In the genomic region with DNA sequence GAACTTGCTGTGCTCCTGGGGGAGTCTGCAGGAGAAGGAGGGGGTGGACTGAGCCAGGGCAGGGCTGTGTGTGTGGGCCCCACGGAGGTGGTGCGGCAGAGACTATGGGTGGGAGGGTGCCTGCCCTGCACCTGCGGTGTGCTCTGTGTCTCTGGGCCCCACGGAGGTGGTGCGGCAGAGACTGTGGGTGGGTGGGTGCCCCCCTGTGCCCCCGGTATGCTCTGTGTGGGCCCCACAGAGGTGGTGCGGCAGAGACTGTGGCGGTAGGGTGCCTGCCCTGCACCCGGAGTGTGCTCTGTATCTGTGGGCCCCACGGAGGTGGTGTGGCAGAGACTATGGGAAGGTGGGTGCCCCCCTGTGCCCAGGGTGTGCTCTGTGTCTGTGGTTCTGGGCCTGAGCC, we compare ENCODE assay signal across 13 cellular contexts.
DNase-seq lines count a peak whose midpoint lies in the region; ATAC-seq, FAIRE-seq and TF ChIP-seq lines count a peak whose summit lies in the region.
"Had no signal": no experiment of that assay in that cellular context is flagged by ENCODE, and none has a peak within 500 bp of the region (broad histone marks: within the 10 kb centered on the region; RNA-seq: fewer than 3 reads in every experiment).

No MANE protein-coding gene starts in this region.

- TF ChIP-seq CTCF in VCaP (conservative IDR thresholded peaks at IDR 0.05) (no peak), neural crest cell (conservative IDR thresholded peaks at IDR 0.05) (no peak), D721Med (IDR thresholded peaks at IDR 0.05; ENCODE audit: insufficient read depth, missing control alignments) (no peak)

- peak; percentile 35 for ATAC-seq in central memory CD8-positive, alpha-beta T cell (replicated peaks; ENCODE audit: extremely low read depth, poor library complexity, severe bottlenecking)
- ATAC-seq in left colon = no peak
- ATAC-seq: esophagus mucosa had no signal

- peak in 2 of 5 donors; percentile 17 to 25 for DNase-seq in CD8-positive, alpha-beta memory T cell
- DNase-seq in central memory CD8-positive, alpha-beta T cell (ENCODE audit: low spot score in 2 of 2) = no peak
- no peak for DNase-seq in neural crest cell (ENCODE audit: low read depth, low spot score)
- no peak for DNase-seq in HEK293T (ENCODE audit: extremely low spot score)
- DNase-seq in left colon = no peak
- no peak for DNase-seq in NCI-H774 (lab: John Stamatoyannopoulos, UW)
- no peak for DNase-seq in D721Med (ENCODE audit: insufficient read length, low spot score)
- DNase-seq: brain microvascular endothelial cell; NCI-H2081 treated with DMSO at 0.1 percent for 48 hours; stimulated activated CD4-positive, alpha-beta T cell treated with anti-CD3 and anti-CD28 coated beads, Interleukin-4, amount 100 ng/mL, for 24 hours had no signal

- POLR2A ChIA-PET in CD8-positive, alpha-beta memory T cell (lab: Charles Lee) = no interaction called here
- POLR2A ChIA-PET in HEK293T (lab: Yijun Ruan, JAX) = no interaction called here

- no peak for FAIRE-seq in D721Med (lab: Jason Lieb, UNC)

- no peaks in the 10 kb centered on the region for H3K27me3 ChIP-seq in CD8-positive, alpha-beta memory T cell (ENCODE audit: insufficient read depth, low read length, poor library complexity, severe bottlenecking)
- H3K27me3 ChIP-seq: brain microvascular endothelial cell had no signal

- H3K4me3 ChIP-seq in CD8-positive, alpha-beta memory T cell (ENCODE audit: low read length) = no peak overlapping the region

- H3K36me3 Mint-ChIP-seq in CD8-positive, alpha-beta memory T cell = peaks cover 24 to 69% (median 59%) of the 10 kb centered on the region in 3 donors
- peaks cover 45% of the 10 kb centered on the region for H3K36me3 Mint-ChIP-seq in central memory CD8-positive, alpha-beta T cell (ENCODE audit: insufficient read depth)
- peaks cover 51% of the 10 kb centered on the region for H3K36me3 Mint-ChIP-seq in neural crest cell (ENCODE audit: low read depth)

- peaks cover 50 to 65% (median 57%) of the 10 kb centered on the region in 3 donors for H3K4me1 Mint-ChIP-seq in CD8-positive, alpha-beta memory T cell
- H3K4me1 Mint-ChIP-seq in central memory CD8-positive, alpha-beta T cell = peaks cover 61% of the 10 kb centered on the region
- H3K4me1 Mint-ChIP-seq in neural crest cell = peaks cover 10% of the 10 kb centered on the region

- CTCF ChIA-PET in CD8-positive, alpha-beta memory T cell (lab: Charles Lee) = no interaction called here
- CTCF ChIA-PET in HEK293T (lab: Yijun Ruan, JAX) = no interaction called here

- H3K27me3 Mint-ChIP-seq in CD8-positive, alpha-beta memory T cell = peaks cover 0 to 8% of the 10 kb centered on the region in 2 donors
- no peaks in the 10 kb centered on the region for H3K27me3 Mint-ChIP-seq in central memory CD8-positive, alpha-beta T cell
- H3K27me3 Mint-ChIP-seq in neural crest cell (ENCODE audit: low read depth) = peaks cover 3% of the 10 kb centered on the region

- peaks cover 22% of the 10 kb centered on the region for H3K36me3 ChIP-seq in CD8-positive, alpha-beta memory T cell (ENCODE audit: insufficient read depth, low read length)
- H3K36me3 ChIP-seq: brain microvascular endothelial cell had no signal

- H3K4me1 ChIP-seq in CD8-positive, alpha-beta memory T cell (ENCODE audit: insufficient read depth, low read length) = peaks cover 33% of the 10 kb centered on the region

- peaks cover 7% of the 10 kb centered on the region for H3K9me3 ChIP-seq in CD8-positive, alpha-beta memory T cell (ENCODE audit: low read length)

- H3K27ac Mint-ChIP-seq in CD8-positive, alpha-beta memory T cell = peak overlapping the region; percentile 8 to 93 (median 88)
- peak overlapping the region; percentile 89 for H3K27ac Mint-ChIP-seq in central memory CD8-positive, alpha-beta T cell (ENCODE audit: low read depth)
- peak overlapping the region; percentile 94 for H3K27ac Mint-ChIP-seq in neural crest cell (ENCODE audit: unreplicated experiment)

- intact Hi-C loops in left colon (cut with DNase I, micrococcal nuclease) = no loop called here

- H3K27ac ChIP-seq in CD8-positive, alpha-beta memory T cell (ENCODE audit: low read depth, low read length) = no peak overlapping the region
- H3K27ac ChIP-seq in VCaP = peak overlapping the region; percentile 8; the same call in 1 of the 2 replicates
- H3K27ac ChIP-seq: brain microvascular endothelial cell, KMS-11 had no signal

- H3K4me3 Mint-ChIP-seq in CD8-positive, alpha-beta memory T cell = peak overlapping the region in 5 of 7 donors; percentile 54 to 74 (median 58)
- H3K4me3 Mint-ChIP-seq in central memory CD8-positive, alpha-beta T cell = peak overlapping the region; percentile 34
- H3K4me3 Mint-ChIP-seq in neural crest cell = no peak overlapping the region

- H3K9me3 Mint-ChIP-seq in CD8-positive, alpha-beta memory T cell = peaks cover 8 to 39% (median 30%) of the 10 kb centered on the region in 5 donors
- H3K9me3 Mint-ChIP-seq in central memory CD8-positive, alpha-beta T cell = peaks cover 6% of the 10 kb centered on the region
- peaks cover 19% of the 10 kb centered on the region for H3K9me3 Mint-ChIP-seq in neural crest cell

TF ChIP-seq in HEK293T, 16 proteins besides CTCF, POLR2A, EP300 and RAD21:
- TF ChIP-seq FOXA1 (IDR thresholded peaks at IDR 0.05) (no peak), ARNT (IDR thresholded peaks at IDR 0.05) (no peak), L3MBTL2 (conservative IDR thresholded peaks at IDR 0.05) (no peak), FOXK2 (IDR thresholded peaks at IDR 0.05) (no peak), ZNF384 (IDR thresholded peaks at IDR 0.05) (no peak), CTBP1 (IDR thresholded peaks at IDR 0.05; ENCODE audit: borderline replicate concordance) (no peak), HDGF (IDR thresholded peaks at IDR 0.05; ENCODE audit: borderline replicate concordance) (no peak), SUZ12 (IDR thresholded peaks at IDR 0.05) (no peak), FOXM1 (IDR thresholded peaks at IDR 0.05; ENCODE audit: borderline replicate concordance) (no peak), LEF1 (IDR thresholded peaks at IDR 0.05; ENCODE audit: borderline replicate concordance) (no peak), NFRKB (IDR thresholded peaks at IDR 0.05) (no peak), BHLHE40 (IDR thresholded peaks at IDR 0.05; ENCODE audit: borderline replicate concordance) (no peak), SP1 (IDR thresholded peaks at IDR 0.05) (no peak)
- TF ChIP-seq, protein P1, sequence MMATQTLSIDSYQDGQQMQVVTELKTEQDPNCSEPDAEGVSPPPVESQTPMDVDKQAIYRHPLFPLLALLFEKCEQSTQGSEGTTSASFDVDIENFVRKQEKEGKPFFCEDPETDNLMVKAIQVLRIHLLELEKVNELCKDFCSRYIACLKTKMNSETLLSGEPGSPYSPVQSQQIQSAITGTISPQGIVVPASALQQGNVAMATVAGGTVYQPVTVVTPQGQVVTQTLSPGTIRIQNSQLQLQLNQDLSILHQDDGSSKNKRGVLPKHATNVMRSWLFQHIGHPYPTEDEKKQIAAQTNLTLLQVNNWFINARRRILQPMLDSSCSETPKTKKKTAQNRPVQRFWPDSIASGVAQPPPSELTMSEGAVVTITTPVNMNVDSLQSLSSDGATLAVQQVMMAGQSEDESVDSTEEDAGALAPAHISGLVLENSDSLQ (IDR thresholded peaks at IDR 0.05) = no peak
